In the genomic region with DNA sequence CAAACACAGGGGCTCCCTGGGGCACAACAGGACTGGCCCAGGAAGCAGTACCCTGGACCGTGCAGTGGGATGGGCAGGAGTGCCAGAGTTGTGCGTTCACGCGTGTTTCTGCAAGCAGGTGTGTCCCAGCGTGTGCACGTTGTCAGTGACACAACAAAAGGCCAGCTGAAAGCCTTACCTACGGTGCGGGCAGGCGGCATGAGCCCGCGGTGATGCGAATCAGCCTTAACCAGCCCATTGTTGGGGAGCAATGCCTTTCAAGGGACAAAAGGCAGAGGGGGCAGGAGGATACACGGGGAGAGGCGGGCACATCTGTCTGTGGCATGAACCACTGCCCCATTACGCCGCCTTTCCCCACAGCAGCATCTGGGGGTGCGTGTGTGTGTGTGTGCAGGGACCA, we compare ENCODE assay signal across 1 cellular context.
TF ChIP-seq lines count a peak whose summit lies in the region.

No MANE protein-coding gene starts in this region.

TF ChIP-seq in H1, 55 proteins besides CTCF, POLR2A, EP300 and RAD21:
- TF ChIP-seq CHD7 (IDR thresholded peaks at IDR 0.05; ENCODE audit: insufficient replicate concordance, low read length) (no peak), CHD1 (IDR thresholded peaks at IDR 0.05; ENCODE audit: low read depth, low read length) (no peak), SP4 (IDR thresholded peaks at IDR 0.05; ENCODE audit: low read length) (no peak), ATF3 (IDR thresholded peaks at IDR 0.05; ENCODE audit: insufficient read depth, low read depth, low read length) (no peak), SIRT6 (IDR thresholded peaks at IDR 0.05; ENCODE audit: low read length) (no peak), RXRA (IDR thresholded peaks at IDR 0.05; ENCODE audit: insufficient read depth, low read depth, low read length) (no peak), EZH2 (IDR thresholded peaks at IDR 0.05; ENCODE audit: low read depth, low read length, severe bottlenecking) (no peak), NANOG (IDR thresholded peaks at IDR 0.05; ENCODE audit: insufficient read depth, low read depth, low read length, poor library complexity, severe bottlenecking) (no peak), TBP (IDR thresholded peaks at IDR 0.05; ENCODE audit: low read depth, low read length) (no peak), SUZ12 (IDR thresholded peaks at IDR 0.05; ENCODE audit: low read length) (no peak), KDM4A (IDR thresholded peaks at IDR 0.05; ENCODE audit: low read depth, low read length, severe bottlenecking) (no peak), BACH1 (IDR thresholded peaks at IDR 0.05; ENCODE audit: low read length) (no peak), GABPA (IDR thresholded peaks at IDR 0.05; ENCODE audit: borderline replicate concordance, insufficient read depth, low read length) (no peak), SIX5 (IDR thresholded peaks at IDR 0.05; ENCODE audit: low read depth, low read length) (no peak), YY1 (IDR thresholded peaks at IDR 0.05; ENCODE audit: low read depth, low read length) (no peak)
